8 cellular contexts compared by ENCODE assay signal in genomic region chr17:49696233-49696761, GRCh38. TPM values are rescaled to one million over a fixed set of nuclear protein-coding genes. Genes with fewer than 3 reads are reported as not detected.
DNase-seq lines count a peak whose midpoint lies in the region; ATAC-seq and TF ChIP-seq lines count a peak whose summit lies in the region.

No MANE protein-coding gene starts in this region.

- no peak for TF ChIP-seq POLR2A in uterus (IDR thresholded peaks at IDR 0.05)

- H3K4ac ChIP-seq in H9 (ENCODE audit: low read depth, low read length): no peak overlapping the region

- H4K20me1 ChIP-seq in mammary epithelial cell (ENCODE audit: insufficient read depth, low read length) (no peaks in the 10 kb centered on the region), H9 (ENCODE audit: control insufficient read depth, insufficient read depth, insufficient read length) (no peaks in the 10 kb centered on the region)

- DNase-seq in mammary epithelial cell: no peak
- DNase-seq in MCF 10A (ENCODE audit: unreplicated experiment): no peak
- peak; percentile 30 to 42 for DNase-seq in activated CD8-positive, alpha-beta memory T cell treated with anti-CD3 and anti-CD28 coated beads for 1 hour (ENCODE audit: extremely low read depth in 1 of 2, low read depth in 1 of 2)
- DNase-seq in middle frontal gyrus (ENCODE audit: extremely low spot score, low spot score): peak; percentile 8
- DNase-seq in upper lobe of right lung: no peak
- no peak for DNase-seq in CD14-positive monocyte (ENCODE audit: low spot score)
- DNase-seq in uterus: no peak
- no peak for DNase-seq in H9

- no peak overlapping the region; the same call in 1 of the 2 replicates for H3K14ac ChIP-seq in H9 (ENCODE audit: insufficient read depth, low read length)

- H3K23ac ChIP-seq in H9 (ENCODE audit: insufficient read length, low read depth, low read length): no peak overlapping the region

- H4K8ac ChIP-seq in H9 (replicated peaks; ENCODE audit: insufficient read length, low read depth, low read length): no peak overlapping the region

- no peak overlapping the region for H2BK20ac ChIP-seq in H9 (ENCODE audit: low read depth, low read length, poor library complexity, severe bottlenecking)

- 42% methylated on average over 7 of the region's 8 CpGs for WGBS in mammary epithelial cell (ENCODE audit: low coverage, missing lambda C conversion rate)
- no CpG with 5 or more reads among the region's 8 CpGs for WGBS in H9 (ENCODE audit: extremely low coverage, insufficient read length, low lambda C conversion rate)

- H3K4me3 ChIP-seq in mammary epithelial cell (replicated peaks in 1 of 3; ENCODE audit: insufficient read depth in 1 of 3, low read depth in 2 of 3, low read length in 3 of 3) (no peak overlapping the region), upper lobe of right lung (no peak overlapping the region), uterus (no peak overlapping the region)

- no peak for TF ChIP-seq CTCF in mammary epithelial cell (conservative IDR thresholded peaks at IDR 0.05 in 1 of 2, IDR thresholded peaks at IDR 0.05 in 1 of 2; ENCODE audit: extremely low read depth in 1 of 2, insufficient read depth in 1 of 2, low read depth in 1 of 2, low read length in 2 of 2)
- no peak for TF ChIP-seq CTCF in MCF 10A (IDR thresholded peaks at IDR 0.05; ENCODE audit: unreplicated experiment)
- TF ChIP-seq CTCF in upper lobe of right lung (IDR thresholded peaks at IDR 0.05): no peak
- TF ChIP-seq CTCF in CD14-positive monocyte (IDR thresholded peaks at IDR 0.05): no peak
- TF ChIP-seq CTCF in uterus (IDR thresholded peaks at IDR 0.05): no peak
- no peak for TF ChIP-seq CTCF in H9 (conservative IDR thresholded peaks at IDR 0.05)

- dilution Hi-C loops in mammary epithelial cell (cut with HindIII; ENCODE audit: low sequenced_read_pairs): no loop called here

- H2AK5ac ChIP-seq in H9 (ENCODE audit: insufficient read length, low read length): no peak overlapping the region

- no peak overlapping the region for H3T11ph ChIP-seq in H9 (ENCODE audit: low read length)

- H3K23me2 ChIP-seq in H9 (ENCODE audit: insufficient read length, low read depth, low read length, poor library complexity, severe bottlenecking): peaks cover 3% of the 10 kb centered on the region

- ATAC-seq in upper lobe of right lung: peak; percentile 90

- H3K4me2 ChIP-seq in mammary epithelial cell (ENCODE audit: insufficient read depth, low read depth, low read length) (no peak overlapping the region), H9 (ENCODE audit: insufficient read depth, insufficient read length, low read length) (no peak overlapping the region)

- H2BK120ac ChIP-seq in H9 (ENCODE audit: low read depth, low read length, poor library complexity, severe bottlenecking): no peak overlapping the region

- CTCF ChIA-PET in mammary epithelial cell (lab: Charles Lee; ENCODE audit: low non-redundant PET) (interaction anchor here (0.6 kb wide), 1 partner anchor 25 kb away, joined by 5 read pairs; no protein-coding TSS in a partner anchor), MCF 10A (lab: Yijun Ruan, JAX) (interaction anchor here (0.6 to 15.6 kb wide), 21 partner anchors 9 to 1761 kb away, joined by 3 to 325 read pairs (median 3); partner anchors contain the start of genes NXPH3 and SLC35B1)

- no peak overlapping the region for H3K27ac ChIP-seq in mammary epithelial cell (ENCODE audit: insufficient read depth, low read depth, low read length)
- H3K27ac ChIP-seq in upper lobe of right lung: peak overlapping the region; percentile 11
- no peak overlapping the region for H3K27ac ChIP-seq in uterus
- H3K27ac ChIP-seq in H9 (ENCODE audit: insufficient read length, low read depth, low read length): no peak overlapping the region

- no peak overlapping the region for H4K91ac ChIP-seq in H9 (ENCODE audit: insufficient read length, low read depth, low read length)

- H2BK12ac ChIP-seq in H9 (ENCODE audit: insufficient read length, low read depth, low read length): no peak overlapping the region

- H3K9me3 ChIP-seq in mammary epithelial cell (replicated peaks; ENCODE audit: insufficient read depth, low read length) (no peaks in the 10 kb centered on the region), upper lobe of right lung (no peaks in the 10 kb centered on the region), uterus (no peaks in the 10 kb centered on the region), H9 (ENCODE audit: control insufficient read depth, low read depth, low read length) (no peaks in the 10 kb centered on the region)

- no peak overlapping the region for H3K4me3 Mint-ChIP-seq in MCF 10A (ENCODE audit: unreplicated experiment)
- no peak overlapping the region for H3K4me3 Mint-ChIP-seq in CD14-positive monocyte
- H3K4me3 Mint-ChIP-seq in H9: no peak overlapping the region

- H3K27ac Mint-ChIP-seq in MCF 10A (ENCODE audit: low read depth, unreplicated experiment) (no peak overlapping the region), CD14-positive monocyte (peak overlapping the region in 3 of 7 donors; percentile 29 to 72 (median 60)), H9 (no peak overlapping the region)

- H2AFZ ChIP-seq in mammary epithelial cell (ENCODE audit: low read depth, low read length) (peak overlapping the region; percentile 67), H9 (ENCODE audit: low read length) (no peak overlapping the region)

- H3K9me3 Mint-ChIP-seq in MCF 10A (ENCODE audit: unreplicated experiment): no peaks in the 10 kb centered on the region
- H3K9me3 Mint-ChIP-seq in CD14-positive monocyte: no peaks in the 10 kb centered on the region
- no peaks in the 10 kb centered on the region for H3K9me3 Mint-ChIP-seq in H9

- H3K9ac ChIP-seq in mammary epithelial cell (ENCODE audit: insufficient read depth, low read length): no peak overlapping the region
- H3K9ac ChIP-seq in H9 (ENCODE audit: extremely low read depth, insufficient read length, low read length): no peak overlapping the region

- H3K36me3 ChIP-seq in mammary epithelial cell (ENCODE audit: insufficient read depth, low read length): peaks cover 4% of the 10 kb centered on the region
- peaks cover 14% of the 10 kb centered on the region for H3K36me3 ChIP-seq in upper lobe of right lung
- H3K36me3 ChIP-seq in uterus: no peaks in the 10 kb centered on the region

- H2BK5ac ChIP-seq in H9 (ENCODE audit: insufficient read length, low read length): no peak overlapping the region

- no peak overlapping the region for H4K5ac ChIP-seq in H9 (ENCODE audit: insufficient read length, low read depth, low read length)

- H3K79me2 ChIP-seq in mammary epithelial cell (ENCODE audit: insufficient read depth, low read length) (no peaks in the 10 kb centered on the region), H9 (ENCODE audit: insufficient read depth, low read length) (no peaks in the 10 kb centered on the region)

- H3K4me1 ChIP-seq in mammary epithelial cell (ENCODE audit: insufficient read depth, low read length) (no peaks in the 10 kb centered on the region), upper lobe of right lung (no peaks in the 10 kb centered on the region), uterus (peaks cover 3 to 9% of the 10 kb centered on the region in 2 donors), H9 (ENCODE audit: insufficient read depth, low read length) (no peaks in the 10 kb centered on the region; the same call in 1 of the 2 replicates)

- POLR2A ChIA-PET in MCF 10A (lab: Yijun Ruan, JAX): interaction anchor here (0.6 to 1.5 kb wide), 4 partner anchors 12 to 139 kb away, joined by 3 to 4 read pairs (median 4); partner anchors contain the start of gene SLC35B1

- no peak overlapping the region for H3K56ac ChIP-seq in H9 (ENCODE audit: insufficient read length, low read depth, low read length)

- no peak overlapping the region for H2BK15ac ChIP-seq in H9 (ENCODE audit: low read depth, low read length)

- H3K36me3 Mint-ChIP-seq in MCF 10A (ENCODE audit: insufficient read depth, unreplicated experiment): peaks cover 24% of the 10 kb centered on the region
- peaks cover 22% of the 10 kb centered on the region in 2 donors for H3K36me3 Mint-ChIP-seq in CD14-positive monocyte
- peaks cover 1 to 16% (median 15%) of the 10 kb centered on the region in 3 experiments; a peak in 6 of 7 replicates for H3K36me3 Mint-ChIP-seq in H9 (ENCODE audit: insufficient read depth in 1 of 3, low read depth in 3 of 3)

- H3K4me1 Mint-ChIP-seq in MCF 10A (ENCODE audit: insufficient read depth, unreplicated experiment) (no peaks in the 10 kb centered on the region), CD14-positive monocyte (peaks cover 23% of the 10 kb centered on the region), H9 (peaks cover 15% of the 10 kb centered on the region in 2 experiments)

- in situ Hi-C loops in mammary epithelial cell (cut with MboI; ENCODE audit: low sequenced_read_pairs in 2 of 2): loop anchor here (5.0 to 10.0 kb wide), 3 partner anchors 124 to 261 kb away; no protein-coding TSS in a partner anchor

- no peaks in the 10 kb centered on the region for H3K27me3 Mint-ChIP-seq in MCF 10A (ENCODE audit: insufficient read depth, unreplicated experiment)
- H3K27me3 Mint-ChIP-seq in CD14-positive monocyte (ENCODE audit: low read depth in 3 of 3): peaks cover 1 to 7% (median 5%) of the 10 kb centered on the region in 3 donors
- peaks cover 10% of the 10 kb centered on the region for H3K27me3 Mint-ChIP-seq in H9 (ENCODE audit: low read depth)

- H3K27me3 ChIP-seq in mammary epithelial cell (ENCODE audit: insufficient read depth, low read length) (no peaks in the 10 kb centered on the region), upper lobe of right lung (no peaks in the 10 kb centered on the region), uterus (no peaks in the 10 kb centered on the region), H9 (ENCODE audit: insufficient read depth, low read length) (no peaks in the 10 kb centered on the region)

- no TSS peak for BruUV-seq in mammary epithelial cell (replicated peaks; lab: Mats Ljungman, UMichigan)
- BruUV-seq in MCF 10A (replicated peaks; lab: Mats Ljungman, UMichigan): no TSS peak

- no peaks in the 10 kb centered on the region for H3K79me1 ChIP-seq in H9 (ENCODE audit: insufficient read depth, low read depth, low read length, poor library complexity, severe bottlenecking)

- no peak overlapping the region for H3K18ac ChIP-seq in H9 (ENCODE audit: insufficient read length, low read depth, low read length)

- intact Hi-C loops in mammary epithelial cell (cut with micrococcal nuclease) (loop anchor here (5.0 kb wide), 1 partner anchor 259 kb away; no protein-coding TSS in a partner anchor), MCF 10A (cut with micrococcal nuclease) (no loop called here), upper lobe of right lung (cut with DNase I) (loop anchor here (5.0 to 10.0 kb wide), 2 partner anchors 124 to 149 kb away; partner anchors contain the start of gene TAC4), CD14-positive monocyte (cut with micrococcal nuclease) (loop anchor here in 1 of 2 donors (10.0 kb wide), 1 partner anchor 81 kb away; no protein-coding TSS in a partner anchor), uterus (cut with DNase I; ENCODE audit: low total_unique reads) (no loop called here)

RNA-seq across cellular contexts. Expression of gene SLC35B1, which starts 11.5 kb away (rescaled TPM):
- 10 to 100 TPM; 35.5 to 55.9 TPM for total RNA-seq in mammary epithelial cell
- polyA plus RNA-seq in mammary epithelial cell: 59.2 TPM
- polyA minus RNA-seq in mammary epithelial cell: 141 TPM
- 99.6 and 130 TPM in 2 replicates for total RNA-seq in MCF 10A (2022)
- total RNA-seq in upper lobe of right lung: 48.1 TPM
- 10 to 100 TPM; 56.0 to 61.0 TPM for polyA plus RNA-seq in CD14-positive monocyte
- total RNA-seq in uterus: 10 to 100 TPM; 23.6 to 49.1 (median 36.3) TPM
- total RNA-seq in H9 (2021): 55.5 and 58.9 TPM in 2 replicates

RNA-seq across cellular contexts. Expression of gene SPOP, which starts 18.4 kb away (rescaled TPM):
- total RNA-seq in mammary epithelial cell (10 to 100 TPM; 36.0 to 49.8 TPM), MCF 10A (2022) (42.1 and 52.3 TPM in 2 replicates), upper lobe of right lung (87.3 TPM), uterus (100 to 1,000 TPM in 2 of 4 donors, 10 to 100 TPM in 2; 44.3 to 147 (median 99.0) TPM), H9 (2021) (33.7 and 35.0 TPM in 2 replicates)
- polyA plus RNA-seq in mammary epithelial cell (25.3 TPM), CD14-positive monocyte (10 to 100 TPM; 63.2 to 65.5 TPM)
- 42.4 TPM for polyA minus RNA-seq in mammary epithelial cell

Comparison
In these comparisons a context has a peak if more than half of its experiments do, and no peak if none do; other contexts are left out.
1. intact Hi-C loops: an anchor here in mammary epithelial cell (5.0 kb wide) and upper lobe of right lung (5.0 to 10.0 kb wide); none called in MCF 10A and uterus.
2. DNase-seq: peak in activated CD8-positive, alpha-beta memory T cell treated with anti-CD3 and anti-CD28 coated beads for 1 hour (2 of 2) and middle frontal gyrus (single experiment); none in mammary epithelial cell (single experiment), MCF 10A (single experiment), upper lobe of right lung (single experiment), CD14-positive monocyte (single experiment), uterus (0 of 2) and H9 (single experiment).